In the genomic region with DNA sequence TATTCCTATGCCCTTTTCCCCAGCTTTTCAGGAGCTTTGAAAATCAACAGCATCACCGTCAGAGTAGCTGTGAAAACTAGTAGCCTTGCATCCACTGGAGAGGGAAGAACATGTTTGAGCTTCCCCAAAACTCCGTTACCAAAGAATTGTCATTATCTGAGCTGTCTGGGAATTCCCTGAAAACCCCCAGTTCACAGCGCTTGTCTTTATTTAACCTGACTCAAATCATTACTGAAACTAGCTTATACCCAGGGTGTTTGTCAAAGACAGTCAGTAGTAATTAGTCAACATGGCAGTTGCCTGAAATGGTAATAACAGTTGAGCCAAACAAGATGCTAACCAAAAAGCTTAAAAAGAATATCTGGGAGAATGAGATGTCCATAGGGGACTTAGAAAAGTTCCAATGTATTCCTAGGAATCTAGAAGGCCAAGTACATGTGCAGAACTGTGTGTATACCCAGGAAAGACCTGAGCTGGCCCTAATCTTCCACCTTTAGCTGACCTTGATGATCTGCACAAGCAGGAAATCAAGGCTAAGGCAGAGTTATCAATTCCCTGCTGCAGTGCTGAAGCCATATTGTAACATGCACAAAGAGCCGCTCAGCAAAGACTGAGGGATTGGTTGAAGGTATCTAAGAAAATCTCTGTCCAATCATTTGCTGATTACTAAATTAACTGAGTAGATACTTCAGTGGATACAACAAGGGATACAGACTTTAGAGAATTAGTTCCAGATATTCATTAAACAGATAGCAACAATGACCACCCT, we compare ENCODE assay signal across 12 cellular contexts.
A peak's percentile ranks its signal among the peaks of the same experiment; 100 is the strongest.
DNase-seq lines count a peak whose midpoint lies in the region; ATAC-seq and TF ChIP-seq lines count a peak whose summit lies in the region.
"Had no signal": no experiment of that assay in that cellular context is flagged by ENCODE, and none has a peak within 500 bp of the region (broad histone marks: within the 10 kb centered on the region; RNA-seq: fewer than 3 reads in every experiment).

No MANE protein-coding gene starts in this region.

- peaks cover 5% of the 10 kb centered on the region; the same call in 1 of the 2 replicates for H3F3A ChIP-seq in MM.1S (ENCODE audit: insufficient read depth, low read length)
- no peaks in the 10 kb centered on the region for H3F3A ChIP-seq in neural progenitor cell (ENCODE audit: low read depth)

- H2AFZ ChIP-seq in MM.1S (ENCODE audit: low read length) (no peak overlapping the region), neural progenitor cell (replicated peaks) (no peak overlapping the region)

- H3K4me3 ChIP-seq in MM.1S (ENCODE audit: low read length) (no peak overlapping the region), neural progenitor cell (no peak overlapping the region)
- H3K4me3 ChIP-seq: gastroesophageal sphincter, SJSA1, skin epidermis had no signal

- TF ChIP-seq CTCF in MM.1S (IDR thresholded peaks at IDR 0.05; ENCODE audit: low read length), result no peak
- TF ChIP-seq CTCF in neural progenitor cell (IDR thresholded peaks at IDR 0.05), result no peak

- H3K4me3 Mint-ChIP-seq in neural progenitor cell, result no peak overlapping the region
- H3K4me3 Mint-ChIP-seq: memory B cell had no signal

- H3K4me1 Mint-ChIP-seq in neural progenitor cell, result no peaks in the 10 kb centered on the region
- H3K4me1 Mint-ChIP-seq: memory B cell had no signal

- H4K20me1 ChIP-seq in MM.1S (ENCODE audit: insufficient read depth, low read length) (no peaks in the 10 kb centered on the region), neural progenitor cell (ENCODE audit: low read depth) (no peaks in the 10 kb centered on the region)

- peak; percentile 67 for DNase-seq in MM.1S
- DNase-seq in HuH-7 (ENCODE audit: low spot score), result no peak
- DNase-seq in putamen (ENCODE audit: low spot score), result no peak
- DNase-seq in neural progenitor cell (ENCODE audit: low spot score), result no peak
- no peak for DNase-seq in NCI-H1930 (lab: John Stamatoyannopoulos, UW)

- H3K27me3 ChIP-seq in MM.1S (replicated peaks; ENCODE audit: insufficient read depth, low read length) (no peaks in the 10 kb centered on the region), neural progenitor cell (no peaks in the 10 kb centered on the region)
- H3K27me3 ChIP-seq: gastroesophageal sphincter, SJSA1 had no signal

- H3K9me2 ChIP-seq in MM.1S (replicated peaks; ENCODE audit: insufficient read depth, low read length), result no peaks in the 10 kb centered on the region

- H3K36me3 ChIP-seq in MM.1S (replicated peaks; ENCODE audit: insufficient read depth, low read length) (no peaks in the 10 kb centered on the region), neural progenitor cell (no peaks in the 10 kb centered on the region)

- peak overlapping the region; percentile 3; the same call in 1 of the 2 replicates for H3K4me2 ChIP-seq in MM.1S (ENCODE audit: low read depth, low read length)
- H3K4me2 ChIP-seq in neural progenitor cell, result no peak overlapping the region

- peaks cover 15% of the 10 kb centered on the region for H3K4me1 ChIP-seq in MM.1S (ENCODE audit: low read length)
- no peaks in the 10 kb centered on the region for H3K4me1 ChIP-seq in neural progenitor cell
- H3K4me1 ChIP-seq: SJSA1 had no signal

- no peak overlapping the region for H3K27ac Mint-ChIP-seq in neural progenitor cell
- H3K27ac Mint-ChIP-seq: memory B cell had no signal

- H3K27ac ChIP-seq in MM.1S (ENCODE audit: low read length), result peak overlapping the region; percentile 71
- H3K27ac ChIP-seq in neural progenitor cell, result no peak overlapping the region
- H3K27ac ChIP-seq: SJSA1, skin epidermis had no signal

- peaks cover 2% of the 10 kb centered on the region for H3K36me3 Mint-ChIP-seq in neural progenitor cell
- H3K36me3 Mint-ChIP-seq: memory B cell had no signal

- no peaks in the 10 kb centered on the region for H3K27me3 Mint-ChIP-seq in neural progenitor cell (ENCODE audit: insufficient read depth, low read depth)

- H3K9ac ChIP-seq in MM.1S (ENCODE audit: low read length) (no peak overlapping the region), neural progenitor cell (no peak overlapping the region)

- peaks cover 7% of the 10 kb centered on the region for H3K9me3 Mint-ChIP-seq in neural progenitor cell

- ATAC-seq in GM18511 (IDR thresholded peaks at IDR 0.05; ENCODE audit: unreplicated experiment) (peak; percentile 91), GM19372 (IDR thresholded peaks at IDR 0.05; ENCODE audit: low read depth, unreplicated experiment) (peak; percentile 77), HG02884 (IDR thresholded peaks at IDR 0.05; ENCODE audit: unreplicated experiment) (peak; percentile 82)
- ATAC-seq: gastroesophageal sphincter had no signal

- H3K79me2 ChIP-seq in MM.1S (ENCODE audit: low read length), result no peaks in the 10 kb centered on the region
- H3K79me2 ChIP-seq in neural progenitor cell (ENCODE audit: low read depth), result no peaks in the 10 kb centered on the region

- H3K9me3 ChIP-seq in MM.1S (replicated peaks; ENCODE audit: insufficient read depth, low read length) (no peaks in the 10 kb centered on the region), neural progenitor cell (ENCODE audit: low read depth) (no peaks in the 10 kb centered on the region)
- H3K9me3 ChIP-seq: gastroesophageal sphincter, SJSA1 had no signal
